8 cellular contexts compared by ENCODE assay signal in the genomic region with DNA sequence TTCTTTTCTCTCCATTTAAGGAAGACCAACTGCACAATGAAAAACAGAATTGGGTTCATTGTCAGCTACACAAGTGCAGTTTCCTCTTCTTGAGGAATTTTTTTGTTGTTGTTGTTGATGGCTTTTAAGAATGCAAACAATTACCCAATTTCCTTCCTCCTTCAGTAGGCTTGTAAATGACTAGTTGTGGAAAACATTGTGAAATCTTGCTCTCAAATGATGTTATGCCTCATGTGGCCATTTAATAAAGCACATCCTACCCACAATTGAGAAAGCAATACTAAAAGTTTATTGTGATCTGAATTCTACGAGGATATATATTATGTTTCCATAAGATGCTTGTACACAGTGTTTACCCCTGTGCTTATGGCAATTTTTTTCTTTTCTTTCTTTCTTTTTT.
DNase-seq lines count a peak whose midpoint lies in the region; ATAC-seq, FAIRE-seq and TF ChIP-seq lines count a peak whose summit lies in the region.

No MANE protein-coding gene starts in this region.

- no peak overlapping the region for H3K27ac ChIP-seq in brain microvascular endothelial cell
- no peak overlapping the region for H3K27ac ChIP-seq in neural cell (ENCODE audit: low read length)
- H3K27ac ChIP-seq in kidney (ENCODE audit: low read depth in 2 of 2, low read length in 2 of 2) = no peak overlapping the region

- no peaks in the 10 kb centered on the region for H3K27me3 ChIP-seq in brain microvascular endothelial cell (replicated peaks)
- no peaks in the 10 kb centered on the region for H3K27me3 ChIP-seq in neural cell (ENCODE audit: insufficient read depth, low read depth, low read length)

- FAIRE-seq in kidney (lab: Jason Lieb, UNC) = no peak

- H3K79me2 ChIP-seq in neural cell (replicated peaks; ENCODE audit: insufficient read depth, low read length) = no peaks in the 10 kb centered on the region

- no peaks in the 10 kb centered on the region for H3K9me3 ChIP-seq in neural cell (ENCODE audit: low read length)
- H3K9me3 ChIP-seq in kidney (ENCODE audit: control insufficient read depth in 1 of 2, low read length in 2 of 2) = no peaks in the 10 kb centered on the region

- ATAC-seq in GM18517 (IDR thresholded peaks at IDR 0.05; ENCODE audit: unreplicated experiment) = peak; percentile 71
- no peak for ATAC-seq in HG03196 (IDR thresholded peaks at IDR 0.05; ENCODE audit: unreplicated experiment)
- no peak for ATAC-seq in HG02678 (IDR thresholded peaks at IDR 0.05; ENCODE audit: unreplicated experiment)

- no peaks in the 10 kb centered on the region for H4K20me1 ChIP-seq in neural cell (ENCODE audit: insufficient read depth)

- peak; percentile 16 for TF ChIP-seq RAD21 in neural cell (conservative IDR thresholded peaks at IDR 0.05)

- no peaks in the 10 kb centered on the region for H3F3A ChIP-seq in neural cell (ENCODE audit: insufficient read depth, low read length, poor library complexity, severe bottlenecking)

- no peaks in the 10 kb centered on the region for H3K9me2 ChIP-seq in neural cell (ENCODE audit: insufficient read depth, low read length)

- H3K4me1 ChIP-seq in kidney (ENCODE audit: control insufficient read depth in 1 of 2, insufficient read depth in 1 of 2, low read depth in 1 of 2, low read length in 2 of 2) = no peaks in the 10 kb centered on the region

- in situ Hi-C loops in brain microvascular endothelial cell (cut with HindIII; ENCODE audit: low pct_ligation_motif_present, low sequenced_read_pairs) = no loop called here

- TF ChIP-seq EP300 in neural cell (conservative IDR thresholded peaks at IDR 0.05; ENCODE audit: poor library complexity, severe bottlenecking) = no peak

- intact Hi-C loops in kidney (cut with DNase I) = no loop called here

- H3K36me3 ChIP-seq in brain microvascular endothelial cell (replicated peaks) (no peaks in the 10 kb centered on the region), neural cell (ENCODE audit: insufficient read depth, low read length) (no peaks in the 10 kb centered on the region), kidney (ENCODE audit: control insufficient read depth in 1 of 2, insufficient read depth in 2 of 2, low read length in 2 of 2) (no peaks in the 10 kb centered on the region)

- H3K4me2 ChIP-seq in neural cell (ENCODE audit: low read length) = no peak overlapping the region

- H3K9ac ChIP-seq in neural cell (ENCODE audit: low read length) (no peak overlapping the region), kidney (ENCODE audit: low read length in 2 of 2) (no peak overlapping the region)

- TF ChIP-seq CTCF in brain microvascular endothelial cell (IDR thresholded peaks at IDR 0.05; ENCODE audit: low read depth, low read length, missing control alignments) (peak; percentile 33), neural cell (IDR thresholded peaks at IDR 0.05; ENCODE audit: poor library complexity, severe bottlenecking) (peak; percentile 47), kidney (IDR thresholded peaks at IDR 0.05; ENCODE audit: borderline replicate concordance, extremely low read depth, insufficient read depth) (no peak)

- H2AFZ ChIP-seq in neural cell (ENCODE audit: low read depth, low read length) = no peak overlapping the region

- H3K4me3 ChIP-seq in brain microvascular endothelial cell (ENCODE audit: low read depth, low read length) (no peak overlapping the region), neural cell (ENCODE audit: low read length) (no peak overlapping the region), kidney (ENCODE audit: low read length in 2 of 2) (no peak overlapping the region)

- DNase-seq in KG1 (lab: John Stamatoyannopoulos, UW) (peak; percentile 3), brain microvascular endothelial cell (no peak), DMS153 (lab: John Stamatoyannopoulos, UW) (no peak), kidney (no peak)

TF ChIP-seq in neural cell, 6 proteins besides CTCF, POLR2A, EP300 and RAD21:
- TF ChIP-seq MXI1 (conservative IDR thresholded peaks at IDR 0.05; ENCODE audit: poor library complexity, severe bottlenecking) (no peak), SMC3 (conservative IDR thresholded peaks at IDR 0.05; ENCODE audit: poor library complexity) (no peak), EZH2 (IDR thresholded peaks at IDR 0.05; ENCODE audit: borderline replicate concordance, insufficient read depth, low read length, poor library complexity, severe bottlenecking) (no peak), TAF1 (IDR thresholded peaks at IDR 0.05; ENCODE audit: low read depth) (no peak), POLR2AphosphoS5 (IDR thresholded peaks at IDR 0.05) (no peak)
- TF ChIP-seq, protein P1, sequence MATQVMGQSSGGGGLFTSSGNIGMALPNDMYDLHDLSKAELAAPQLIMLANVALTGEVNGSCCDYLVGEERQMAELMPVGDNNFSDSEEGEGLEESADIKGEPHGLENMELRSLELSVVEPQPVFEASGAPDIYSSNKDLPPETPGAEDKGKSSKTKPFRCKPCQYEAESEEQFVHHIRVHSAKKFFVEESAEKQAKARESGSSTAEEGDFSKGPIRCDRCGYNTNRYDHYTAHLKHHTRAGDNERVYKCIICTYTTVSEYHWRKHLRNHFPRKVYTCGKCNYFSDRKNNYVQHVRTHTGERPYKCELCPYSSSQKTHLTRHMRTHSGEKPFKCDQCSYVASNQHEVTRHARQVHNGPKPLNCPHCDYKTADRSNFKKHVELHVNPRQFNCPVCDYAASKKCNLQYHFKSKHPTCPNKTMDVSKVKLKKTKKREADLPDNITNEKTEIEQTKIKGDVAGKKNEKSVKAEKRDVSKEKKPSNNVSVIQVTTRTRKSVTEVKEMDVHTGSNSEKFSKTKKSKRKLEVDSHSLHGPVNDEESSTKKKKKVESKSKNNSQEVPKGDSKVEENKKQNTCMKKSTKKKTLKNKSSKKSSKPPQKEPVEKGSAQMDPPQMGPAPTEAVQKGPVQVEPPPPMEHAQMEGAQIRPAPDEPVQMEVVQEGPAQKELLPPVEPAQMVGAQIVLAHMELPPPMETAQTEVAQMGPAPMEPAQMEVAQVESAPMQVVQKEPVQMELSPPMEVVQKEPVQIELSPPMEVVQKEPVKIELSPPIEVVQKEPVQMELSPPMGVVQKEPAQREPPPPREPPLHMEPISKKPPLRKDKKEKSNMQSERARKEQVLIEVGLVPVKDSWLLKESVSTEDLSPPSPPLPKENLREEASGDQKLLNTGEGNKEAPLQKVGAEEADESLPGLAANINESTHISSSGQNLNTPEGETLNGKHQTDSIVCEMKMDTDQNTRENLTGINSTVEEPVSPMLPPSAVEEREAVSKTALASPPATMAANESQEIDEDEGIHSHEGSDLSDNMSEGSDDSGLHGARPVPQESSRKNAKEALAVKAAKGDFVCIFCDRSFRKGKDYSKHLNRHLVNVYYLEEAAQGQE (IDR thresholded peaks at IDR 0.05; ENCODE audit: borderline replicate concordance) = no peak
